ENCODE assay signal across 6 cellular contexts in genomic region chr16:88705076-88705684, GRCh38. TPM values are rescaled to one million over a fixed set of nuclear protein-coding genes. Genes with fewer than 3 reads are reported as not detected.
DNase-seq lines count a peak whose midpoint lies in the region; ATAC-seq and TF ChIP-seq lines count a peak whose summit lies in the region.

No MANE protein-coding gene starts in this region.

- H3K9me3 ChIP-seq in mammary epithelial cell (replicated peaks; ENCODE audit: insufficient read depth, low read length) (no peaks in the 10 kb centered on the region), neuron (ENCODE audit: low read length) (no peaks in the 10 kb centered on the region)

- dilution Hi-C loops in mammary epithelial cell (cut with HindIII; ENCODE audit: low sequenced_read_pairs): no loop called here

- H4K20me1 ChIP-seq in mammary epithelial cell (ENCODE audit: insufficient read depth, low read length): no peaks in the 10 kb centered on the region

- H2AFZ ChIP-seq in mammary epithelial cell (ENCODE audit: low read depth, low read length): peak overlapping the region; percentile 77
- H2AFZ ChIP-seq in neuron (ENCODE audit: low read depth, low read length): no peak overlapping the region

- no TSS peak for BruUV-seq in mammary epithelial cell (replicated peaks; lab: Mats Ljungman, UMichigan)

- peak overlapping the region; percentile 98 for H3K4me2 ChIP-seq in mammary epithelial cell (ENCODE audit: insufficient read depth, low read depth, low read length)

- intact Hi-C loops in mammary epithelial cell (cut with micrococcal nuclease): loop anchor here (5.0 kb wide), 1 partner anchor 133 kb away; the partner anchor contains the start of gene ZC3H18

- peak; percentile 25 for DNase-seq in activated naive CD4-positive, alpha-beta T cell treated with Interleukin-2 at 50 U/mL for 16 hours
- DNase-seq in activated naive CD4-positive, alpha-beta T cell treated with anti-CD3 and anti-CD28 coated beads, Interleukin-2, amount 50 U/mL, for 16 hours: no peak
- DNase-seq in mammary epithelial cell (no peak), GM10248 (ENCODE audit: extremely low spot score) (no peak)

- CTCF ChIA-PET in mammary epithelial cell (lab: Charles Lee; ENCODE audit: low non-redundant PET) (no interaction called here), GM10248 (lab: Yijun Ruan, JAX) (interaction anchor here (0.8 to 2.4 kb wide), 6 partner anchors 16 to 42 kb away, joined by 3 to 12 read pairs (median 4); partner anchors contain the start of genes MVD and SNAI3)

- ATAC-seq in GM18861 (IDR thresholded peaks at IDR 0.05; ENCODE audit: unreplicated experiment): no peak

- H3K27me3 ChIP-seq in mammary epithelial cell (ENCODE audit: insufficient read depth, low read length) (no peaks in the 10 kb centered on the region), neuron (ENCODE audit: insufficient read depth, low read length) (no peaks in the 10 kb centered on the region)

- H3K79me2 ChIP-seq in mammary epithelial cell (ENCODE audit: insufficient read depth, low read length): peaks cover 33% of the 10 kb centered on the region

- 19% methylated on average over 9 of the region's 9 CpGs for WGBS in mammary epithelial cell (ENCODE audit: low coverage, missing lambda C conversion rate)

- H3K4me1 ChIP-seq in mammary epithelial cell (ENCODE audit: insufficient read depth, low read length) (peaks cover 8% of the 10 kb centered on the region), neuron (ENCODE audit: insufficient read depth, low read length) (peaks cover 21% of the 10 kb centered on the region)

- peak overlapping the region; percentile 56 to 96 (median 82) for H3K4me3 ChIP-seq in mammary epithelial cell (replicated peaks in 1 of 3; ENCODE audit: insufficient read depth in 1 of 3, low read depth in 2 of 3, low read length in 3 of 3)
- peak overlapping the region; percentile 93 for H3K4me3 ChIP-seq in neuron (ENCODE audit: low read length)

- H3K36me3 ChIP-seq in mammary epithelial cell (ENCODE audit: insufficient read depth, low read length) (no peaks in the 10 kb centered on the region), neuron (ENCODE audit: insufficient read depth, low read length) (no peaks in the 10 kb centered on the region)

- TF ChIP-seq CTCF in mammary epithelial cell (conservative IDR thresholded peaks at IDR 0.05 in 1 of 2, IDR thresholded peaks at IDR 0.05 in 1 of 2; ENCODE audit: extremely low read depth in 1 of 2, insufficient read depth in 1 of 2, low read depth in 1 of 2, low read length in 2 of 2) (no peak), GM10248 (IDR thresholded peaks at IDR 0.05; ENCODE audit: control extremely low read depth, extremely low read depth, low read depth, missing control alignments) (no peak)

- in situ Hi-C loops in mammary epithelial cell (cut with MboI; ENCODE audit: low sequenced_read_pairs in 2 of 2): no loop called here

- no peak overlapping the region for H3K9ac ChIP-seq in mammary epithelial cell (ENCODE audit: insufficient read depth, low read length)

- H3K27ac ChIP-seq in mammary epithelial cell (ENCODE audit: insufficient read depth, low read depth, low read length): no peak overlapping the region

- POLR2A ChIA-PET in GM10248 (lab: Yijun Ruan, JAX): no interaction called here

RNA-seq across cellular contexts. Expression of gene RNF166, which starts 1.0 kb away (rescaled TPM):
- total RNA-seq in mammary epithelial cell: 10 to 100 TPM in 1 of 2 donors, 1 to 10 TPM in 1; 9.8 to 11.2 TPM
- 5.1 TPM for polyA plus RNA-seq in mammary epithelial cell
- polyA minus RNA-seq in mammary epithelial cell: 1.7 TPM

RNA-seq across cellular contexts. Expression of gene CTU2, which starts 1.1 kb away (rescaled TPM):
- total RNA-seq in mammary epithelial cell: 10 to 100 TPM; 13.2 to 26.5 TPM
- 12.8 TPM for polyA plus RNA-seq in mammary epithelial cell
- polyA minus RNA-seq in mammary epithelial cell: 12.3 TPM

RNA-seq across cellular contexts. Expression of gene SNAI3, which starts 18.9 kb away (rescaled TPM):
- total RNA-seq in mammary epithelial cell: not detected
- polyA plus RNA-seq in mammary epithelial cell: 0.07 TPM
- not detected for polyA minus RNA-seq in mammary epithelial cell

RNA-seq across cellular contexts. Expression of gene MVD, which starts 42.3 kb away (rescaled TPM):
- total RNA-seq in mammary epithelial cell: 100 to 1,000 TPM in 1 of 2 donors, 10 to 100 TPM in 1; 57.7 to 171 TPM
- 136 TPM for polyA plus RNA-seq in mammary epithelial cell
- polyA minus RNA-seq in mammary epithelial cell: 54.3 TPM

RNA-seq across cellular contexts. Expression of gene CYBA, which starts 54.3 kb away (rescaled TPM):
- total RNA-seq in mammary epithelial cell: 10 to 100 TPM in 1 of 2 donors, 1 to 10 TPM in 1; 2.5 to 20.3 TPM
- polyA plus RNA-seq in mammary epithelial cell: 2.1 TPM
- polyA minus RNA-seq in mammary epithelial cell: 3.1 TPM
